Comparison of ENCODE assay signal across 24 cellular contexts in the genomic region with DNA sequence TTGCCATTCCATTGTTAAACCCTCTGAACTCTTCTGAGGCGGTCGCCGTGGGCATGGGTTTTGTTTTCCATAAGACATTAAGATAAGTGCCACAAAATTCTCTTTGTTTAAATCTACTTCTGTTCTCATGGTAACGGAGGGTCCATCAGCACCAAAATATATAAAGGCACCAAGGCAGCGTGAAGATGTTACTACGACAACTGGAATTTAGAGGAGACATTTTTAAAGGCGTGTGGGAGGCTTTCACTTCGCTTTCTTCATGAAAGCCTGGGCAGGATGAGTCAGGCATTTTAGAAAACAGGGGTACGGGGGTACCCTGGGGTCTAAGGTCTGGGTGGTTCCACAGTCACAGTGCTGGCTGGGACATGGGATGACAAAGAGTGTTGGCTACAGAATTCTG. TPM values are rescaled to one million over a fixed set of nuclear protein-coding genes. Genes with fewer than 3 reads are reported as not detected.
DNase-seq lines count a peak whose midpoint lies in the region; ATAC-seq and TF ChIP-seq lines count a peak whose summit lies in the region.
"Had no signal": no experiment of that assay in that cellular context is flagged by ENCODE, and none has a peak within 500 bp of the region (broad histone marks: within the 10 kb centered on the region; RNA-seq: fewer than 3 reads in every experiment).

No MANE protein-coding gene starts in this region.

- ATAC-seq in activated CD8-positive, alpha-beta memory T cell treated with anti-CD3 and anti-CD28 coated beads, Interleukin-2, amount 10 ng/mL, durations not matched to agents 7 days and 5 days, result peak; percentile 34
- ATAC-seq in activated CD8-positive, alpha-beta T cell treated with anti-CD3 and anti-CD28 coated beads for 36 hours, result peak; percentile 48
- ATAC-seq in stimulated activated naive CD8-positive, alpha-beta T cell treated with anti-CD3 and anti-CD28 coated beads, Interleukin-15, Interleukin-2, amounts not matched to agents 100 U/mL and 50 U/mL, for 24 hours, result peak; percentile 33
- ATAC-seq in lower lobe of right lung, result no peak
- no peak for ATAC-seq in right cardiac atrium
- ATAC-seq: A549, heart right ventricle, left ventricle myocardium superior, mucosa of descending colon had no signal

- H3K27me3 Mint-ChIP-seq in activated CD8-positive, alpha-beta memory T cell treated with anti-CD3 and anti-CD28 coated beads, Interleukin-2, amount 10 ng/mL, durations not matched to agents 7 days and 5 days, result no peaks in the 10 kb centered on the region
- no peaks in the 10 kb centered on the region for H3K27me3 Mint-ChIP-seq in activated CD8-positive, alpha-beta T cell treated with anti-CD3 and anti-CD28 coated beads for 36 hours
- H3K27me3 Mint-ChIP-seq in chondrocyte (ENCODE audit: low read depth), result peaks cover 5% of the 10 kb centered on the region
- H3K27me3 Mint-ChIP-seq: dendritic cell treated with granulocyte-macrophage colony-stimulating factor and Interleukin-4, amounts not matched to agents 40 ng/mL and 50 ng/mL, for 4 days had no signal

- intact Hi-C loops in activated CD8-positive, alpha-beta T cell treated with anti-CD3 and anti-CD28 coated beads for 36 hours (cut with micrococcal nuclease), result no loop called here
- intact Hi-C loops in lower lobe of right lung (cut with DNase I) (no loop called here), right cardiac atrium (cut with DNase I) (no loop called here)

- H3K4me3 ChIP-seq in lower lobe of right lung (no peak overlapping the region), right cardiac atrium (ENCODE audit: low read length) (no peak overlapping the region)
- H3K4me3 ChIP-seq: A549; BLaER1 treated with 17β-estradiol and CSF1 and Interleukin-3, amounts not matched to agents 10 nM and 100 nM; heart right ventricle; mucosa of descending colon; suprapubic skin had no signal

- no peaks in the 10 kb centered on the region for H3K36me3 Mint-ChIP-seq in activated CD8-positive, alpha-beta memory T cell treated with anti-CD3 and anti-CD28 coated beads, Interleukin-2, amount 10 ng/mL, durations not matched to agents 7 days and 5 days
- no peaks in the 10 kb centered on the region for H3K36me3 Mint-ChIP-seq in activated CD8-positive, alpha-beta T cell treated with anti-CD3 and anti-CD28 coated beads for 36 hours (ENCODE audit: low read depth)
- H3K36me3 Mint-ChIP-seq in chondrocyte (ENCODE audit: low read depth), result no peaks in the 10 kb centered on the region

- H3K27ac ChIP-seq in lower lobe of right lung, result no peak overlapping the region
- H3K27ac ChIP-seq in right cardiac atrium (ENCODE audit: low read length), result no peak overlapping the region
- H3K27ac ChIP-seq: A549; BLaER1 treated with 17β-estradiol and CSF1 and Interleukin-3, amounts not matched to agents 10 nM and 100 nM; suprapubic skin; VCaP had no signal

- CTCF ChIA-PET in activated CD8-positive, alpha-beta memory T cell treated with anti-CD3 and anti-CD28 coated beads, Interleukin-2, amount 10 ng/mL, durations not matched to agents 7 days and 5 days (lab: Charles Lee), result interaction anchor here (0.7 kb wide), 1 partner anchor 85 kb away, joined by 3 read pairs; no protein-coding TSS in a partner anchor
- CTCF ChIA-PET in activated CD8-positive, alpha-beta T cell treated with anti-CD3 and anti-CD28 coated beads for 36 hours (lab: Charles Lee), result no interaction called here

- H3K4me3 Mint-ChIP-seq in activated CD8-positive, alpha-beta memory T cell treated with anti-CD3 and anti-CD28 coated beads, Interleukin-2, amount 10 ng/mL, durations not matched to agents 7 days and 5 days, result peak overlapping the region; percentile 15
- H3K4me3 Mint-ChIP-seq in activated CD8-positive, alpha-beta T cell treated with anti-CD3 and anti-CD28 coated beads for 36 hours, result peak overlapping the region; percentile 6
- H3K4me3 Mint-ChIP-seq in chondrocyte (ENCODE audit: unreplicated experiment), result no peak overlapping the region
- H3K4me3 Mint-ChIP-seq: dendritic cell treated with granulocyte-macrophage colony-stimulating factor and Interleukin-4, amounts not matched to agents 40 ng/mL and 50 ng/mL, for 4 days had no signal

- H3K9me3 Mint-ChIP-seq in activated CD8-positive, alpha-beta memory T cell treated with anti-CD3 and anti-CD28 coated beads, Interleukin-2, amount 10 ng/mL, durations not matched to agents 7 days and 5 days (ENCODE audit: low read depth), result no peaks in the 10 kb centered on the region
- no peaks in the 10 kb centered on the region for H3K9me3 Mint-ChIP-seq in activated CD8-positive, alpha-beta T cell treated with anti-CD3 and anti-CD28 coated beads for 36 hours
- no peaks in the 10 kb centered on the region for H3K9me3 Mint-ChIP-seq in chondrocyte (ENCODE audit: low read depth)
- H3K9me3 Mint-ChIP-seq: dendritic cell treated with granulocyte-macrophage colony-stimulating factor and Interleukin-4, amounts not matched to agents 40 ng/mL and 50 ng/mL, for 4 days had no signal

- peak overlapping the region; percentile 38 for H3K27ac Mint-ChIP-seq in activated CD8-positive, alpha-beta memory T cell treated with anti-CD3 and anti-CD28 coated beads, Interleukin-2, amount 10 ng/mL, durations not matched to agents 7 days and 5 days
- H3K27ac Mint-ChIP-seq in activated CD8-positive, alpha-beta T cell treated with anti-CD3 and anti-CD28 coated beads for 36 hours, result peak overlapping the region; percentile 69
- H3K27ac Mint-ChIP-seq in chondrocyte (ENCODE audit: unreplicated experiment), result no peak overlapping the region
- H3K27ac Mint-ChIP-seq: dendritic cell treated with granulocyte-macrophage colony-stimulating factor and Interleukin-4, amounts not matched to agents 40 ng/mL and 50 ng/mL, for 4 days had no signal

- WGBS in right cardiac atrium, result 76% methylated on average over 9 of the region's 9 CpGs

- H3K4me1 ChIP-seq in lower lobe of right lung (no peaks in the 10 kb centered on the region), right cardiac atrium (ENCODE audit: control insufficient read depth, insufficient read depth, low read length) (no peaks in the 10 kb centered on the region)
- H3K4me1 ChIP-seq: heart right ventricle, suprapubic skin had no signal

- H3K27me3 ChIP-seq in lower lobe of right lung (ENCODE audit: low read depth) (no peaks in the 10 kb centered on the region), right cardiac atrium (ENCODE audit: control insufficient read depth, insufficient read depth) (no peaks in the 10 kb centered on the region)
- H3K27me3 ChIP-seq: BLaER1 treated with 17β-estradiol and CSF1 and Interleukin-3, amounts not matched to agents 10 nM and 100 nM; suprapubic skin had no signal

- POLR2A ChIA-PET in activated CD8-positive, alpha-beta T cell treated with anti-CD3 and anti-CD28 coated beads for 36 hours (lab: Charles Lee), result no interaction called here

- H3K36me3 ChIP-seq in lower lobe of right lung, result no peaks in the 10 kb centered on the region
- H3K36me3 ChIP-seq: BLaER1 treated with 17β-estradiol and CSF1 and Interleukin-3, amounts not matched to agents 10 nM and 100 nM; heart right ventricle; suprapubic skin had no signal

- H3K9me3 ChIP-seq in lower lobe of right lung, result no peaks in the 10 kb centered on the region
- no peaks in the 10 kb centered on the region for H3K9me3 ChIP-seq in right cardiac atrium (ENCODE audit: control insufficient read depth, low read length)
- H3K9me3 ChIP-seq: A549; BLaER1 treated with 17β-estradiol and CSF1 and Interleukin-3, amounts not matched to agents 10 nM and 100 nM; heart right ventricle; mucosa of descending colon; suprapubic skin had no signal

- no peak for DNase-seq in activated CD8-positive, alpha-beta memory T cell treated with anti-CD3 and anti-CD28 coated beads, Interleukin-2, amount 10 ng/mL, durations not matched to agents 7 days and 5 days
- no peak for DNase-seq in activated CD8-positive, alpha-beta memory T cell treated with anti-CD3 and anti-CD28 coated beads, Interleukin-2, amount 50 U/mL, for 48 hours
- DNase-seq in activated CD8-positive, alpha-beta T cell treated with anti-CD3 and anti-CD28 coated beads for 36 hours, result peak; percentile 27
- peak; percentile 8 for DNase-seq in inferior parietal cortex (ENCODE audit: extremely low spot score)
- no peak for DNase-seq in stimulated activated naive CD8-positive, alpha-beta T cell treated with anti-CD3 and anti-CD28 coated beads, Interleukin-15, Interleukin-2, amounts not matched to agents 100 U/mL and 50 U/mL, for 24 hours
- DNase-seq in lower lobe of right lung, result no peak
- no peak for DNase-seq in right cardiac atrium
- DNase-seq in chondrocyte (ENCODE audit: low spot score), result no peak
- DNase-seq: activated CD4-positive, alpha-beta T cell treated with anti-CD3 and anti-CD28 coated beads, Interleukin-2, amount 50 U/mL, for 4 hours; amniotic stem cell; heart right ventricle; left ventricle myocardium superior; mucosa of descending colon; NCI-H187; NCI-H2227 treated with DMSO at 0.1 percent for 48 hours; NCI-H748 treated with DMSO at 0.1 percent for 48 hours; occipital lobe; SHP77; SW 1271 had no signal

- H3K4me1 Mint-ChIP-seq in activated CD8-positive, alpha-beta memory T cell treated with anti-CD3 and anti-CD28 coated beads, Interleukin-2, amount 10 ng/mL, durations not matched to agents 7 days and 5 days, result peaks cover 16% of the 10 kb centered on the region
- peaks cover 16% of the 10 kb centered on the region for H3K4me1 Mint-ChIP-seq in activated CD8-positive, alpha-beta T cell treated with anti-CD3 and anti-CD28 coated beads for 36 hours (ENCODE audit: low read depth)
- no peaks in the 10 kb centered on the region for H3K4me1 Mint-ChIP-seq in chondrocyte (ENCODE audit: low read depth)

- TF ChIP-seq CTCF in activated CD8-positive, alpha-beta T cell treated with anti-CD3 and anti-CD28 coated beads for 36 hours (IDR thresholded peaks at IDR 0.05), result no peak
- TF ChIP-seq CTCF in lower lobe of right lung (IDR thresholded peaks at IDR 0.05) (no peak), chondrocyte (IDR thresholded peaks at IDR 0.05) (no peak)

RNA-seq across cellular contexts. Expression of a gene that starts 34.0 kb away (rescaled TPM):
- 1 to 10 TPM; 2.3 to 5.3 TPM for total RNA-seq in activated CD8-positive, alpha-beta memory T cell treated with anti-CD3 and anti-CD28 coated beads, Interleukin-2, amount 10 ng/mL, durations not matched to agents 7 days and 5 days
- 1 to 10 TPM; 2.6 to 3.6 TPM for total RNA-seq in activated CD8-positive, alpha-beta T cell treated with anti-CD3 and anti-CD28 coated beads for 36 hours
- total RNA-seq in lower lobe of right lung (1.1 TPM), right cardiac atrium (not detected), chondrocyte (0.20 TPM in 1 of 3 replicates, not detected in the others)
- 0.16 TPM for polyA plus RNA-seq in right cardiac atrium
- total RNA-seq: heart right ventricle, left ventricle myocardium superior, mucosa of descending colon, suprapubic skin had no signal

Comparison
In these comparisons a context has a peak if more than half of its experiments do, and no peak if none do; other contexts are left out.
1. ATAC-seq: peak in activated CD8-positive, alpha-beta memory T cell treated with anti-CD3 and anti-CD28 coated beads, Interleukin-2, amount 10 ng/mL, durations not matched to agents 7 days and 5 days (single experiment), activated CD8-positive, alpha-beta T cell treated with anti-CD3 and anti-CD28 coated beads for 36 hours (single experiment) and stimulated activated naive CD8-positive, alpha-beta T cell treated with anti-CD3 and anti-CD28 coated beads, Interleukin-15, Interleukin-2, amounts not matched to agents 100 U/mL and 50 U/mL, for 24 hours (single experiment); none in lower lobe of right lung (0 of 2) and right cardiac atrium (0 of 2).
2. DNase-seq: peak in activated CD8-positive, alpha-beta T cell treated with anti-CD3 and anti-CD28 coated beads for 36 hours (single experiment) and inferior parietal cortex (single experiment); none in activated CD8-positive, alpha-beta memory T cell treated with anti-CD3 and anti-CD28 coated beads, Interleukin-2, amount 10 ng/mL, durations not matched to agents 7 days and 5 days (single experiment), activated CD8-positive, alpha-beta memory T cell treated with anti-CD3 and anti-CD28 coated beads, Interleukin-2, amount 50 U/mL, for 48 hours (single experiment), stimulated activated naive CD8-positive, alpha-beta T cell treated with anti-CD3 and anti-CD28 coated beads, Interleukin-15, Interleukin-2, amounts not matched to agents 100 U/mL and 50 U/mL, for 24 hours (single experiment), lower lobe of right lung (single experiment), right cardiac atrium (0 of 3) and chondrocyte (single experiment).